1 cellular context compared by ENCODE assay signal in genomic region chr10:114110174-114110972, GRCh38.
TF ChIP-seq lines count a peak whose summit lies in the region.

No MANE protein-coding gene starts in this region.

TF ChIP-seq in K562, 482 proteins besides CTCF, POLR2A, EP300 and RAD21 (continued from another document):
- TF ChIP-seq CREB1 (IDR thresholded peaks at IDR 0.05) (no peak), CREB1 (CRISPR knock-in tag; IDR thresholded peaks at IDR 0.05) (no peak)
